17 cellular contexts compared by ENCODE assay signal in the genomic region with DNA sequence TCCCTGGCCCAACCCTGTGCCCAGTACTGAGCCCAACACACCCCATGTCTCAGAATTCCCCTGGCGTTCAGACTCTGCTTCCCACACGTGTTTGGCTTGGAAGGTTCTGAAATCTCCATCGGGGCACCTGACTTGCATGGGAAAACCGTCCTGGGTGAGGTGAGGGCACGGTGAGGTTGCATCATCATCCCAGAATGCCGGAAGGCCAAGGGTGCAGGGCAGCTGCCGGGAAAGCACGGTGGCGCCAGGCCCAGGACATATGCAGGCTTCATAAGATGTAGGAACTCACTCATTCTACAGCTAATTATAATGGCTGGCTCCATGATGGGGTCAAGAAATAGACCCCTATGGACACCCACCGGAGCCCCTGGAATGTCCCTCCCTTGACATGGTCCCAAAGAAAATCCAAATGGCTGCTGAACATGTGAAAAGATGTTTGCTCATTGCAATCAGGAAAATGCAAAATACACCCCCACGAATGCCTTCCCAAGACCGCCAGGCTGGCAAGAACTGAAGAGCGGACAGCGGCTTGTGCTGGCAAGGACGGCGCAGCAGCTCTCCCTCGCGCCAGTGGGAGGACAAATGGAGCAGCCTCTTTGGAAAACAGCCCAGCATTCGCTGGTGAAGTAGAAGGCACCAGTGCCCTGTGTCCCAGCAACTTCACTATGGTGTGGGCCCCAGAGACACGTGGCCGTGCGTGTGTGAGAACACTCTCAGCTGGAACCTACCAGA. TPM values are rescaled to one million over a fixed set of nuclear protein-coding genes. Genes with fewer than 3 reads are reported as not detected.
DNase-seq lines count a peak whose midpoint lies in the region; ATAC-seq and TF ChIP-seq lines count a peak whose summit lies in the region.
"Had no signal": no experiment of that assay in that cellular context is flagged by ENCODE, and none has a peak within 500 bp of the region (broad histone marks: within the 10 kb centered on the region; RNA-seq: fewer than 3 reads in every experiment).

No MANE protein-coding gene starts in this region.

- H3K9me3 ChIP-seq in lower lobe of right lung: no peaks in the 10 kb centered on the region
- H3K9me3 ChIP-seq: esophagus squamous epithelium, right atrium auricular region had no signal

- peak in 1 of 2 donors; percentile 45 for ATAC-seq in lower lobe of right lung
- ATAC-seq: activated CD8-positive, alpha-beta T cell treated with anti-CD3 and anti-CD28 coated beads for 36 hours; CD8-positive, alpha-beta T cell; stimulated activated naive B cell treated with anti-CD40 and anti-IgM and Interleukin-4, amounts not matched to agents 10 μg/mL and 1 μg/mL and 100 μg/mL, for 72 hours had no signal

- TF ChIP-seq CTCF in lower lobe of right lung (IDR thresholded peaks at IDR 0.05): no peak

- H3K27ac ChIP-seq in caudate nucleus (ENCODE audit: low read depth, low read length) (no peak overlapping the region), lower lobe of right lung (no peak overlapping the region)
- H3K27ac ChIP-seq: esophagus squamous epithelium, KMS-11, right atrium auricular region had no signal

- DNase-seq in M059J (ENCODE audit: low read depth): peak; percentile 18
- DNase-seq in caudate nucleus (lab: John Stamatoyannopoulos, UW): peak in 39 of 61 donors; percentile 25 to 87 (median 46)
- peak; percentile 59 for DNase-seq in lower lobe of right lung
- DNase-seq in superior temporal gyrus (ENCODE audit: extremely low spot score): peak; percentile 74
- DNase-seq in retina: no peak
- DNase-seq in kidney tubule cell (ENCODE audit: low spot score): no peak
- no peak for DNase-seq in activated CD4-positive, CD25-positive, alpha-beta regulatory T cell treated with anti-CD3 and anti-CD28 coated beads, Interleukin-2, amount 50 U/mL, for 72 hours
- DNase-seq: activated CD8-positive, alpha-beta T cell treated with anti-CD3 and anti-CD28 coated beads for 36 hours; activated naive CD4-positive, alpha-beta T cell treated with Interleukin-2 at 50 U/mL for 16 hours; CD8-positive, alpha-beta T cell; esophagus squamous epithelium; GOT3; NCI-H187 treated with DMSO at 0.1 percent for 48 hours; stimulated activated naive B cell treated with anti-CD40 and anti-IgM and Interleukin-4, amounts not matched to agents 10 μg/mL and 1 μg/mL and 100 μg/mL, for 72 hours; T-helper 9 cell had no signal

- intact Hi-C loops in lower lobe of right lung (cut with DNase I): no loop called here

- H3K27me3 ChIP-seq in lower lobe of right lung (ENCODE audit: low read depth): peaks cover 56% of the 10 kb centered on the region

- H3K36me3 ChIP-seq in lower lobe of right lung: no peaks in the 10 kb centered on the region
- H3K36me3 ChIP-seq: esophagus squamous epithelium, right atrium auricular region had no signal

- peaks cover 11% of the 10 kb centered on the region for H3K4me1 ChIP-seq in lower lobe of right lung

- no peak overlapping the region for H3K4me3 ChIP-seq in lower lobe of right lung
- H3K4me3 ChIP-seq: esophagus squamous epithelium, right atrium auricular region had no signal

RNA-seq across cellular contexts. Expression of a gene that starts 2.3 kb away (rescaled TPM):
- not detected in 2 replicates for total RNA-seq in M059J (2014; rRNA removed; shearing (Covaris generic))
- 10.3 TPM for total RNA-seq in lower lobe of right lung
- total RNA-seq: activated CD8-positive, alpha-beta T cell treated with anti-CD3 and anti-CD28 coated beads for 36 hours; CD8-positive, alpha-beta T cell had no signal

Comparison
In these comparisons a context has a peak if more than half of its experiments do, and no peak if none do; other contexts are left out.
1. DNase-seq: peak in M059J (single experiment), caudate nucleus (39 of 61), lower lobe of right lung (single experiment) and superior temporal gyrus (single experiment); none in retina (single experiment), kidney tubule cell (single experiment) and activated CD4-positive, CD25-positive, alpha-beta regulatory T cell treated with anti-CD3 and anti-CD28 coated beads, Interleukin-2, amount 50 U/mL, for 72 hours (single experiment).
2. RNA of a gene that starts 2.3 kb away (total RNA-seq): 10.3 TPM in lower lobe of right lung (single experiment); not detected in M059J; every median in the first group is over 10 times any median in the second.